8 cellular contexts compared by ENCODE assay signal in genomic region chr1:156282479-156283222, GRCh38. TPM values are rescaled to one million over a fixed set of nuclear protein-coding genes. Genes with fewer than 3 reads are reported as not detected.
DNase-seq lines count a peak whose midpoint lies in the region; ATAC-seq and TF ChIP-seq lines count a peak whose summit lies in the region.

A gene with protein sequence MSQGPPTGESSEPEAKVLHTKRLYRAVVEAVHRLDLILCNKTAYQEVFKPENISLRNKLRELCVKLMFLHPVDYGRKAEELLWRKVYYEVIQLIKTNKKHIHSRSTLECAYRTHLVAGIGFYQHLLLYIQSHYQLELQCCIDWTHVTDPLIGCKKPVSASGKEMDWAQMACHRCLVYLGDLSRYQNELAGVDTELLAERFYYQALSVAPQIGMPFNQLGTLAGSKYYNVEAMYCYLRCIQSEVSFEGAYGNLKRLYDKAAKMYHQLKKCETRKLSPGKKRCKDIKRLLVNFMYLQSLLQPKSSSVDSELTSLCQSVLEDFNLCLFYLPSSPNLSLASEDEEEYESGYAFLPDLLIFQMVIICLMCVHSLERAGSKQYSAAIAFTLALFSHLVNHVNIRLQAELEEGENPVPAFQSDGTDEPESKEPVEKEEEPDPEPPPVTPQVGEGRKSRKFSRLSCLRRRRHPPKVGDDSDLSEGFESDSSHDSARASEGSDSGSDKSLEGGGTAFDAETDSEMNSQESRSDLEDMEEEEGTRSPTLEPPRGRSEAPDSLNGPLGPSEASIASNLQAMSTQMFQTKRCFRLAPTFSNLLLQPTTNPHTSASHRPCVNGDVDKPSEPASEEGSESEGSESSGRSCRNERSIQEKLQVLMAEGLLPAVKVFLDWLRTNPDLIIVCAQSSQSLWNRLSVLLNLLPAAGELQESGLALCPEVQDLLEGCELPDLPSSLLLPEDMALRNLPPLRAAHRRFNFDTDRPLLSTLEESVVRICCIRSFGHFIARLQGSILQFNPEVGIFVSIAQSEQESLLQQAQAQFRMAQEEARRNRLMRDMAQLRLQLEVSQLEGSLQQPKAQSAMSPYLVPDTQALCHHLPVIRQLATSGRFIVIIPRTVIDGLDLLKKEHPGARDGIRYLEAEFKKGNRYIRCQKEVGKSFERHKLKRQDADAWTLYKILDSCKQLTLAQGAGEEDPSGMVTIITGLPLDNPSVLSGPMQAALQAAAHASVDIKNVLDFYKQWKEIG (minus strand): TSS chr1:156282825. CDS start chr1:156282680, 145 bp downstream.

- in situ Hi-C loops in GM13977 (cut with MboI; ENCODE audit: low pct_unique_long_range_greater_than_20kb, low sequenced_read_pairs, unreplicated experiment): no loop called here

- H3K9me3 Mint-ChIP-seq in T-helper 1 cell treated with Interleukin-12 subunit alpha and Interleukin-12 subunit beta and Interleukin-4 antibody, amounts not matched to agents 30 μg/mL and 1 μg/mL, for 36 hours: no peaks in the 10 kb centered on the region
- no peaks in the 10 kb centered on the region for H3K9me3 Mint-ChIP-seq in progenitor cell of endocrine pancreas (ENCODE audit: low read depth)

- intact Hi-C loops in left cardiac atrium (cut with DNase I): no loop called here

- H3K36me3 Mint-ChIP-seq in T-helper 1 cell treated with Interleukin-12 subunit alpha and Interleukin-12 subunit beta and Interleukin-4 antibody, amounts not matched to agents 30 μg/mL and 1 μg/mL, for 36 hours (ENCODE audit: low read depth): peaks cover 15% of the 10 kb centered on the region
- peaks cover 5% of the 10 kb centered on the region for H3K36me3 Mint-ChIP-seq in progenitor cell of endocrine pancreas (ENCODE audit: insufficient read depth)

- peaks cover 26% of the 10 kb centered on the region for H3K4me1 Mint-ChIP-seq in T-helper 1 cell treated with Interleukin-12 subunit alpha and Interleukin-12 subunit beta and Interleukin-4 antibody, amounts not matched to agents 30 μg/mL and 1 μg/mL, for 36 hours (ENCODE audit: low read depth)
- H3K4me1 Mint-ChIP-seq in progenitor cell of endocrine pancreas (ENCODE audit: low read depth): peaks cover 28% of the 10 kb centered on the region

- H3K27me3 Mint-ChIP-seq in T-helper 1 cell treated with Interleukin-12 subunit alpha and Interleukin-12 subunit beta and Interleukin-4 antibody, amounts not matched to agents 30 μg/mL and 1 μg/mL, for 36 hours (ENCODE audit: low read depth): no peaks in the 10 kb centered on the region
- H3K27me3 Mint-ChIP-seq in progenitor cell of endocrine pancreas: no peaks in the 10 kb centered on the region

- peak within 1 kb of the TSS; percentile 93 for H3K4me3 Mint-ChIP-seq in T-helper 1 cell treated with Interleukin-12 subunit alpha and Interleukin-12 subunit beta and Interleukin-4 antibody, amounts not matched to agents 30 μg/mL and 1 μg/mL, for 36 hours
- H3K4me3 Mint-ChIP-seq in progenitor cell of endocrine pancreas (ENCODE audit: low read depth): peak within 1 kb of the TSS; percentile 88

- TF ChIP-seq CTCF in GM13977 (IDR thresholded peaks at IDR 0.05; ENCODE audit: extremely low read depth, insufficient read depth, missing control alignments): no peak
- TF ChIP-seq CTCF in progenitor cell of endocrine pancreas (IDR thresholded peaks at IDR 0.05; ENCODE audit: unreplicated experiment): no peak

- ATAC-seq in HG02884 (IDR thresholded peaks at IDR 0.05; ENCODE audit: unreplicated experiment): peak; percentile 75
- peak; percentile 93 to 95 for ATAC-seq in left cardiac atrium

- H3K27ac Mint-ChIP-seq in T-helper 1 cell treated with Interleukin-12 subunit alpha and Interleukin-12 subunit beta and Interleukin-4 antibody, amounts not matched to agents 30 μg/mL and 1 μg/mL, for 36 hours: peak within 1 kb of the TSS; percentile 94
- H3K27ac Mint-ChIP-seq in progenitor cell of endocrine pancreas: peak within 1 kb of the TSS; percentile 96

- peak; percentile 96 for DNase-seq in GM13977 (ENCODE audit: low spot score)
- DNase-seq in NCI-H1694 (lab: John Stamatoyannopoulos, UW): peak; percentile 98
- DNase-seq in amniotic stem cell (lab: John Stamatoyannopoulos, UW): peak; percentile 97
- DNase-seq in left cardiac atrium: peak; percentile 97
- peak; percentile 93 for DNase-seq in progenitor cell of endocrine pancreas (ENCODE audit: low spot score, unreplicated experiment)
- peak; percentile 98 for DNase-seq in ureter (ENCODE audit: low spot score)

RNA-seq across cellular contexts. Expression of the gene that starts here (rescaled TPM):
- total RNA-seq in left cardiac atrium (10 to 100 TPM; 65.9 to 66.4 TPM), progenitor cell of endocrine pancreas (114 TPM in 2 replicates), ureter (77.5 TPM)

Comparison
In these comparisons a context has a peak if more than half of its experiments do, and no peak if none do; other contexts are left out.
1. Peak in every context shown above with its lines: DNase-seq and ATAC-seq.